ENCODE assay signal across 1 cellular context in the genomic region with DNA sequence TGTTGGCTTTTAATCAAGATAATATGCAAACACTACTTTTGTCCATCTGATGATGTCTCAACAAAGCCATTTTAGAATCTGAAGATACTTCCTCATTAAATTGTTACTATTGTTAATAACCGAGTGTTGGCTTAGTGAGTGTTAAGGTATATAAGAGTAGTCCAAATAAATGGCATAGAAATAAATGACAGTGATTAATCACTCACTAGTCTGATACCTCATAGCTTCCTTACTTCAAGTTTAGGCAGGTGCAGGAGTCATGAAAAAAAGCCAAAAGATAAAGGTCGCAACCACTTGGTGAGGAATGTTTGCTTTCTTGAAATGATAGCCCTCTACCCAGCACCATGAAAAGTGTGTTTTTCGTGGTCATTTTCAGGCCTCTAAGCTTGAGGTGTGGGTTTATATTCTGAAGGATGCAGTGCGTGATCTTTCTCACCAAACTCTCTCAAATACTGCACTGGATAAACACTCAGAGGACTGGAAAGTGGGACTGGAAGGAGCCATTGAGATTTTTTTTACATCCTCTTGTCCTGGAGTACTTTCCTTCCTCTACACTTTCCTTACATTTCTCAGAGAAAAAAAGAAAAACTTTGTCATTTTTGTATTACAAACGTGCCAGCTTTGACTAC.
TF ChIP-seq lines count a peak whose summit lies in the region.

No MANE protein-coding gene starts in this region.

TF ChIP-seq in WTC11, 78 proteins besides CTCF, POLR2A, EP300 and RAD21 (continued from another document):
- TF ChIP-seq, protein P1, sequence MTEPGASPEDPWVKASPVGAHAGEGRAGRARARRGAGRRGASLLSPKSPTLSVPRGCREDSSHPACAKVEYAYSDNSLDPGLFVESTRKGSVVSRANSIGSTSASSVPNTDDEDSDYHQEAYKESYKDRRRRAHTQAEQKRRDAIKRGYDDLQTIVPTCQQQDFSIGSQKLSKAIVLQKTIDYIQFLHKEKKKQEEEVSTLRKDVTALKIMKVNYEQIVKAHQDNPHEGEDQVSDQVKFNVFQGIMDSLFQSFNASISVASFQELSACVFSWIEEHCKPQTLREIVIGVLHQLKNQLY (CRISPR knock-in tag; IDR thresholded peaks at IDR 0.05), result no peak
- TF ChIP-seq, protein P2, sequence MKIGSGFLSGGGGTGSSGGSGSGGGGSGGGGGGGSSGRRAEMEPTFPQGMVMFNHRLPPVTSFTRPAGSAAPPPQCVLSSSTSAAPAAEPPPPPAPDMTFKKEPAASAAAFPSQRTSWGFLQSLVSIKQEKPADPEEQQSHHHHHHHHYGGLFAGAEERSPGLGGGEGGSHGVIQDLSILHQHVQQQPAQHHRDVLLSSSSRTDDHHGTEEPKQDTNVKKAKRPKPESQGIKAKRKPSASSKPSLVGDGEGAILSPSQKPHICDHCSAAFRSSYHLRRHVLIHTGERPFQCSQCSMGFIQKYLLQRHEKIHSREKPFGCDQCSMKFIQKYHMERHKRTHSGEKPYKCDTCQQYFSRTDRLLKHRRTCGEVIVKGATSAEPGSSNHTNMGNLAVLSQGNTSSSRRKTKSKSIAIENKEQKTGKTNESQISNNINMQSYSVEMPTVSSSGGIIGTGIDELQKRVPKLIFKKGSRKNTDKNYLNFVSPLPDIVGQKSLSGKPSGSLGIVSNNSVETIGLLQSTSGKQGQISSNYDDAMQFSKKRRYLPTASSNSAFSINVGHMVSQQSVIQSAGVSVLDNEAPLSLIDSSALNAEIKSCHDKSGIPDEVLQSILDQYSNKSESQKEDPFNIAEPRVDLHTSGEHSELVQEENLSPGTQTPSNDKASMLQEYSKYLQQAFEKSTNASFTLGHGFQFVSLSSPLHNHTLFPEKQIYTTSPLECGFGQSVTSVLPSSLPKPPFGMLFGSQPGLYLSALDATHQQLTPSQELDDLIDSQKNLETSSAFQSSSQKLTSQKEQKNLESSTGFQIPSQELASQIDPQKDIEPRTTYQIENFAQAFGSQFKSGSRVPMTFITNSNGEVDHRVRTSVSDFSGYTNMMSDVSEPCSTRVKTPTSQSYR (CRISPR knock-in tag; IDR thresholded peaks at IDR 0.05), result no peak
- TF ChIP-seq, protein P3, sequence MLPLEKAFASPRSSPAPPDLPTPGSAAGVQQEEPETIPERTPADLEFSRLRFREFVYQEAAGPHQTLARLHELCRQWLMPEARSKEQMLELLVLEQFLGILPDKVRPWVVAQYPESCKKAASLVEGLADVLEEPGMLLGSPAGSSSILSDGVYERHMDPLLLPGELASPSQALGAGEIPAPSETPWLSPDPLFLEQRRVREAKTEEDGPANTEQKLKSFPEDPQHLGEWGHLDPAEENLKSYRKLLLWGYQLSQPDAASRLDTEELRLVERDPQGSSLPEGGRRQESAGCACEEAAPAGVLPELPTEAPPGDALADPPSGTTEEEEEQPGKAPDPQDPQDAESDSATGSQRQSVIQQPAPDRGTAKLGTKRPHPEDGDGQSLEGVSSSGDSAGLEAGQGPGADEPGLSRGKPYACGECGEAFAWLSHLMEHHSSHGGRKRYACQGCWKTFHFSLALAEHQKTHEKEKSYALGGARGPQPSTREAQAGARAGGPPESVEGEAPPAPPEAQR (CRISPR knock-in tag; IDR thresholded peaks at IDR 0.05), result no peak
- TF ChIP-seq, protein P4, sequence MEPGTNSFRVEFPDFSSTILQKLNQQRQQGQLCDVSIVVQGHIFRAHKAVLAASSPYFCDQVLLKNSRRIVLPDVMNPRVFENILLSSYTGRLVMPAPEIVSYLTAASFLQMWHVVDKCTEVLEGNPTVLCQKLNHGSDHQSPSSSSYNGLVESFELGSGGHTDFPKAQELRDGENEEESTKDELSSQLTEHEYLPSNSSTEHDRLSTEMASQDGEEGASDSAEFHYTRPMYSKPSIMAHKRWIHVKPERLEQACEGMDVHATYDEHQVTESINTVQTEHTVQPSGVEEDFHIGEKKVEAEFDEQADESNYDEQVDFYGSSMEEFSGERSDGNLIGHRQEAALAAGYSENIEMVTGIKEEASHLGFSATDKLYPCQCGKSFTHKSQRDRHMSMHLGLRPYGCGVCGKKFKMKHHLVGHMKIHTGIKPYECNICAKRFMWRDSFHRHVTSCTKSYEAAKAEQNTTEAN (CRISPR knock-in tag; IDR thresholded peaks at IDR 0.05), result no peak
- TF ChIP-seq, protein P5, sequence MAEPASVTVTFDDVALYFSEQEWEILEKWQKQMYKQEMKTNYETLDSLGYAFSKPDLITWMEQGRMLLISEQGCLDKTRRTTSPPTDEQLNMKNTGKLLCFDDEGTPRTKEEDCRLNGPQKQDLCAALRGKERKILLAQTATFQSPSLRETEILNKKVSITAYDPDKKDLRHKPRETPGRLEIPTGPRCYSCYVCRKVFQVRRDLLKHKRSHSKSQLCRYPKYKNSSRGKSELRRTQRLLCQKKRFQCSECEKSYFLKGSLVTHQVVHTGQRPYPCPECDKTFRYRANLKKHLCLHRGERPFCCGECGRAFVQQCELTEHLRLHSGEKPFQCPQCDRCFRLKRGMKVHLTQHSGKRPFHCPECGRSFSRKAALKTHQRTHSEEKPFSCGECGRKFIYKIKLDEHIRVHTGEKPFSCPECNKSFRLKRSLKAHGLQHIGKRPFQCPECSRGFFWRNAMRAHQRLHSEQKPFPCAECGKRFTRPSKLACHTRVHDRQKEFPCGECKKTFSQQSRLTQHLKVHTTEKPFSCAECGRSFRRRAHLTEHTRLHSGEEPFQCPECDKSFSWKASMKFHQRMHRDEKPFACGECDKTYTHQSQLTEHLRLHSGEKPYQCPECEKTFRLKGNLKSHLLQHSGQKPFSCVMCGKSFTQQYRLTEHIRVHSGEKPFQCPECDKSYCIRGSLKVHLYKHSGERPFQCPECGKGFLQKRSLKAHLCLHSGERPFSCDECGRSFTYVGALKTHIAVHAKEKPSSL (CRISPR knock-in tag; conservative IDR thresholded peaks at IDR 0.05), result no peak
